ENCODE assay signal across 27 cellular contexts in the genomic region with DNA sequence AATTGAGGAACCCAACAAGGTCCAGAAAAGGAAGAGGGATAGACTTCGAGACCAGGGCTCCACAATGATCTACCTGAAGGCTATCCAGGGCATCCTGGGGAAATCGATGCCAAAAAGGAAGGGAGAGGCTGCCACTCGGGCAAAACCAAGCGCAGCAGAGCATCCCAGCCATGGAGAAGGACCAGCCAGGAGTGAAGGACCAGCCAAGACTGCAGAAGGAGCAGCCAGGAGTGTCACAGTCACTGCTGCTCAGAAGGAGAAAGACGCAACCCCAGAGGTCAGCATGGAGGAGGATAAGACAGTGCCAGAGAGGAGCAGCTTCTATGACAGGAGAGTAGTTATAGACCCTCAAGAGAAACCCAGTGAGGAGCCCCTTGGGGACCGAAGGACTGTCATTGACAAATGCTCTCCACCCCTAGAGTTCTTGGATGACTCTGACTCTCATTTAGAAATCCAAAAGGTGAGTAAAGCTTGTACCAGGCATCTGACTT. TPM values are rescaled to one million over a fixed set of nuclear protein-coding genes. Genes with fewer than 3 reads are reported as not detected.
DNase-seq lines count a peak whose midpoint lies in the region; ATAC-seq and TF ChIP-seq lines count a peak whose summit lies in the region.
"Had no signal": no experiment of that assay in that cellular context is flagged by ENCODE, and none has a peak within 500 bp of the region (broad histone marks: within the 10 kb centered on the region; RNA-seq: fewer than 3 reads in every experiment).

No MANE protein-coding gene starts in this region.

- H3K27me3 ChIP-seq in CD8-positive, alpha-beta T cell (ENCODE audit: insufficient read depth, low read length), result no peaks in the 10 kb centered on the region
- H3K27me3 ChIP-seq in neutrophil (no peaks in the 10 kb centered on the region), esophagus squamous epithelium (no peaks in the 10 kb centered on the region)
- H3K27me3 ChIP-seq: adrenal gland, BE2C, suprapubic skin, upper lobe of right lung had no signal

- intact Hi-C loops in CD8-positive, alpha-beta T cell (cut with DNase I, micrococcal nuclease), result no loop called here
- intact Hi-C loops in esophagus squamous epithelium (cut with DNase I), result no loop called here

- peaks cover 38% of the 10 kb centered on the region for H3K4me1 ChIP-seq in CD8-positive, alpha-beta T cell (ENCODE audit: insufficient read depth, low read length)
- peaks cover 5 to 7% of the 10 kb centered on the region in 2 experiments for H3K4me1 ChIP-seq in neutrophil (ENCODE audit: control insufficient read depth in 1 of 2, insufficient read depth in 1 of 2, low read depth in 1 of 2, low read length in 1 of 2)
- peaks cover 0 to 19% (median 5%) of the 10 kb centered on the region in 3 donors for H3K4me1 ChIP-seq in esophagus squamous epithelium
- H3K4me1 ChIP-seq: BE2C, Caco-2, suprapubic skin, upper lobe of right lung had no signal

- peaks cover 79% of the 10 kb centered on the region for H3K4me1 Mint-ChIP-seq in activated T-cell treated with anti-CD3 and anti-CD28 coated beads, Interleukin-2, amount 50 U/mL, for 24 hours (ENCODE audit: low read depth)
- peaks cover 67% of the 10 kb centered on the region for H3K4me1 Mint-ChIP-seq in CD8-positive, alpha-beta T cell (ENCODE audit: low read depth)
- peaks cover 57% of the 10 kb centered on the region for H3K4me1 Mint-ChIP-seq in activated naive CD8-positive, alpha-beta T cell treated with anti-CD3 and anti-CD28 coated beads for 36 hours

- no peak for DNase-seq in activated T-cell treated with anti-CD3 and anti-CD28 coated beads, Interleukin-2, amount 50 U/mL, for 24 hours
- no peak for DNase-seq in activated T-cell treated with anti-CD3 and anti-CD28 coated beads, Interleukin-2, amount 50 U/mL, for 1 hour
- no peak for DNase-seq in CD8-positive, alpha-beta T cell
- no peak for DNase-seq in activated naive CD8-positive, alpha-beta T cell treated with anti-CD3 and anti-CD28 coated beads for 36 hours
- no peak for DNase-seq in esophagus squamous epithelium (lab: John Stamatoyannopoulos, UW)
- no peak for DNase-seq in NCI-H345 (lab: John Stamatoyannopoulos, UW)
- DNase-seq: adrenal gland; BE2C; Caco-2; GDM1; H7; naive B cell; NCI-H1092 treated with DMSO at 0.1 percent for 48 hours; NCI-H187 treated with DMSO at 0.1 percent for 48 hours; NCI-H526 treated with DMSO at 0.1 percent for 48 hours; SIG-M5; stimulated activated CD4-positive, alpha-beta T cell treated with anti-CD3 and anti-CD28 coated beads, Interleukin-2, amount 100 ng/mL, for 48 hours; upper lobe of right lung had no signal

- H3K36me3 Mint-ChIP-seq in activated T-cell treated with anti-CD3 and anti-CD28 coated beads, Interleukin-2, amount 50 U/mL, for 24 hours (ENCODE audit: low read depth), result peaks cover 93% of the 10 kb centered on the region
- peaks cover 69% of the 10 kb centered on the region for H3K36me3 Mint-ChIP-seq in CD8-positive, alpha-beta T cell
- H3K36me3 Mint-ChIP-seq in activated naive CD8-positive, alpha-beta T cell treated with anti-CD3 and anti-CD28 coated beads for 36 hours, result peaks cover 67% of the 10 kb centered on the region

- WGBS in esophagus squamous epithelium, 2 donors, result 72 to 90% methylated on average over 5 to 6 of the region's 6 CpGs

- H3K27me3 Mint-ChIP-seq in activated T-cell treated with anti-CD3 and anti-CD28 coated beads, Interleukin-2, amount 50 U/mL, for 24 hours, result no peaks in the 10 kb centered on the region
- H3K27me3 Mint-ChIP-seq in CD8-positive, alpha-beta T cell (ENCODE audit: low read depth), result no peaks in the 10 kb centered on the region
- no peaks in the 10 kb centered on the region for H3K27me3 Mint-ChIP-seq in activated naive CD8-positive, alpha-beta T cell treated with anti-CD3 and anti-CD28 coated beads for 36 hours
- H3K27me3 Mint-ChIP-seq: naive B cell had no signal

- no peaks in the 10 kb centered on the region for H3K9me3 ChIP-seq in CD8-positive, alpha-beta T cell (ENCODE audit: low read length)
- H3K9me3 ChIP-seq in neutrophil (no peaks in the 10 kb centered on the region), esophagus squamous epithelium (no peaks in the 10 kb centered on the region)
- H3K9me3 ChIP-seq: adrenal gland, BE2C, Caco-2, suprapubic skin, upper lobe of right lung had no signal

- ATAC-seq in CD8-positive, alpha-beta T cell, result no peak
- ATAC-seq in HG03135 (IDR thresholded peaks at IDR 0.05; ENCODE audit: unreplicated experiment), result no peak
- ATAC-seq: left lobe of liver, upper lobe of right lung had no signal

- CTCF ChIA-PET in CD8-positive, alpha-beta T cell (lab: Charles Lee), result interaction anchor here (1.6 kb wide), 1 partner anchor 17 kb away, joined by 4 read pairs; no protein-coding TSS in a partner anchor

- H3K27ac ChIP-seq in CD8-positive, alpha-beta T cell (ENCODE audit: low read depth, low read length), result no peak overlapping the region
- H3K27ac ChIP-seq in neutrophil (peak overlapping the region; percentile 35), esophagus squamous epithelium (no peak overlapping the region)
- H3K27ac ChIP-seq: adrenal gland, suprapubic skin, upper lobe of right lung had no signal

- POLR2A ChIA-PET in CD8-positive, alpha-beta T cell (lab: Charles Lee), result interaction anchor here (0.9 kb wide), 1 partner anchor 13 kb away, joined by 3 read pairs; no protein-coding TSS in a partner anchor

- TF ChIP-seq POLR2A in esophagus squamous epithelium (IDR thresholded peaks at IDR 0.05), result no peak

- H3K27ac Mint-ChIP-seq in activated T-cell treated with anti-CD3 and anti-CD28 coated beads, Interleukin-2, amount 50 U/mL, for 24 hours, result peak overlapping the region; percentile 80
- peak overlapping the region; percentile 52 for H3K27ac Mint-ChIP-seq in CD8-positive, alpha-beta T cell
- peak overlapping the region; percentile 23 for H3K27ac Mint-ChIP-seq in activated naive CD8-positive, alpha-beta T cell treated with anti-CD3 and anti-CD28 coated beads for 36 hours
- H3K27ac Mint-ChIP-seq: brain, mesothelial cell of epicardium had no signal

- TF ChIP-seq CTCF in CD8-positive, alpha-beta T cell (IDR thresholded peaks at IDR 0.05), result no peak
- TF ChIP-seq CTCF in neutrophil (IDR thresholded peaks at IDR 0.05) (no peak), esophagus squamous epithelium (IDR thresholded peaks at IDR 0.05) (no peak)

- H3K9me3 Mint-ChIP-seq in activated T-cell treated with anti-CD3 and anti-CD28 coated beads, Interleukin-2, amount 50 U/mL, for 24 hours, result no peaks in the 10 kb centered on the region
- no peaks in the 10 kb centered on the region for H3K9me3 Mint-ChIP-seq in CD8-positive, alpha-beta T cell
- H3K9me3 Mint-ChIP-seq in activated naive CD8-positive, alpha-beta T cell treated with anti-CD3 and anti-CD28 coated beads for 36 hours, result no peaks in the 10 kb centered on the region
- H3K9me3 Mint-ChIP-seq: brain, mesothelial cell of epicardium, naive B cell had no signal

- H3K4me3 Mint-ChIP-seq in activated T-cell treated with anti-CD3 and anti-CD28 coated beads, Interleukin-2, amount 50 U/mL, for 24 hours, result no peak overlapping the region
- H3K4me3 Mint-ChIP-seq in CD8-positive, alpha-beta T cell, result no peak overlapping the region
- H3K4me3 Mint-ChIP-seq in activated naive CD8-positive, alpha-beta T cell treated with anti-CD3 and anti-CD28 coated beads for 36 hours, result no peak overlapping the region
- H3K4me3 Mint-ChIP-seq: brain, mesothelial cell of epicardium had no signal

- H3K4me3 ChIP-seq in CD8-positive, alpha-beta T cell (ENCODE audit: low read depth, low read length), result no peak overlapping the region
- H3K4me3 ChIP-seq in neutrophil (ENCODE audit: low read depth in 1 of 2, low read length in 1 of 2) (no peak overlapping the region), esophagus squamous epithelium (no peak overlapping the region)
- H3K4me3 ChIP-seq: adrenal gland, suprapubic skin, upper lobe of right lung had no signal

- H3K36me3 ChIP-seq in CD8-positive, alpha-beta T cell (ENCODE audit: insufficient read depth, low read length), result peaks cover 21% of the 10 kb centered on the region
- H3K36me3 ChIP-seq in neutrophil (peaks cover 39% of the 10 kb centered on the region), esophagus squamous epithelium (peaks cover 5 to 86% (median 6%) of the 10 kb centered on the region in 3 donors)

RNA-seq across cellular contexts. Expression of a gene that starts 12.0 kb away (rescaled TPM):
- total RNA-seq in CD8-positive, alpha-beta T cell, result 10 to 100 TPM; 40.2 to 40.3 TPM
- 10 to 100 TPM; 41.6 to 48.5 TPM for total RNA-seq in activated naive CD8-positive, alpha-beta T cell treated with anti-CD3 and anti-CD28 coated beads for 36 hours
- total RNA-seq in esophagus squamous epithelium, result 10 to 100 TPM; 12.6 to 20.6 (median 17.1) TPM

RNA-seq across cellular contexts. Expression of a gene that starts 32.5 kb away (rescaled TPM):
- under 1 TPM in 1 of 2 experiments, not detected in 1; 0.92 TPM for total RNA-seq in CD8-positive, alpha-beta T cell
- under 1 TPM; 0.38 to 0.41 TPM for total RNA-seq in activated naive CD8-positive, alpha-beta T cell treated with anti-CD3 and anti-CD28 coated beads for 36 hours
- total RNA-seq in esophagus squamous epithelium, result 1 to 10 TPM in 1 of 4 donors, under 1 TPM in 1, not detected in 2; 0.38 to 1.5 TPM
- total RNA-seq: Caco-2, glomerular endothelial cell, H7, HT-29, M059J had no signal

Comparison
In these comparisons a context has a peak if more than half of its experiments do, and no peak if none do; other contexts are left out.
1. H3K27ac Mint-ChIP-seq: peak in every context shown above with its lines; median percentile 80 in activated T-cell treated with anti-CD3 and anti-CD28 coated beads, Interleukin-2, amount 50 U/mL, for 24 hours; 52 in CD8-positive, alpha-beta T cell; 23 in activated naive CD8-positive, alpha-beta T cell treated with anti-CD3 and anti-CD28 coated beads for 36 hours.